In genomic region chr17:58200024-58200633, GRCh38 we compare ENCODE assay signal across 7 cellular contexts. TPM values are rescaled to one million over a fixed set of nuclear protein-coding genes. Genes with fewer than 3 reads are reported as not detected.
DNase-seq lines count a peak whose midpoint lies in the region; TF ChIP-seq lines count a peak whose summit lies in the region.

No MANE protein-coding gene starts in this region.

- no peak overlapping the region for H3K9ac ChIP-seq in SK-N-MC (ENCODE audit: insufficient read length)

- H3K27ac ChIP-seq in SK-N-MC (no peak overlapping the region), ovary (no peak overlapping the region)

- H3K9me3 ChIP-seq in SK-N-MC (ENCODE audit: low read depth, low read length) = no peaks in the 10 kb centered on the region
- H3K9me3 ChIP-seq in ovary = no peaks in the 10 kb centered on the region

- 29 to 34% (median 33%) methylated on average over 11 to 14 of the region's 14 CpGs for WGBS in ovary, 3 donors

- DNase-seq in GDM1 (lab: John Stamatoyannopoulos, UW) (peak; percentile 19), SK-N-MC (ENCODE audit: low read depth, low spot score) (no peak), iPS-NIHi7 (ENCODE audit: extremely low spot score) (peak; percentile 85), ovary (no peak)
- DNase-seq in activated naive CD4-positive, alpha-beta T cell treated with anti-CD3 and anti-CD28 coated beads, Interleukin-2, amount 50 U/mL, for 16 hours = peak; percentile 58
- DNase-seq in stimulated activated CD4-positive, alpha-beta T cell treated with anti-CD3 and anti-CD28 coated beads, TNF-alpha, amount 100 ng/mL, for 4 hours (ENCODE audit: low read depth in 3 of 3) = peak; percentile 23 to 25 (median 24)

- no peak for TF ChIP-seq POLR2A in ovary (IDR thresholded peaks at IDR 0.05)

- peak overlapping the region; percentile 42; the same call in 1 of the 2 replicates for H3K4me3 ChIP-seq in SK-N-MC
- H3K4me3 ChIP-seq in ovary = no peak overlapping the region

- no peaks in the 10 kb centered on the region for H3K27me3 ChIP-seq in ovary

- intact Hi-C loops in ovary (cut with DNase I) = no loop called here

- TF ChIP-seq CTCF in ovary (IDR thresholded peaks at IDR 0.05) = no peak

- H3K36me3 ChIP-seq in SK-N-MC (ENCODE audit: insufficient read depth, low read length) = no peaks in the 10 kb centered on the region
- H3K36me3 ChIP-seq in ovary = no peaks in the 10 kb centered on the region

- TF ChIP-seq EP300 in Ishikawa (IDR thresholded peaks at IDR 0.05; ENCODE audit: borderline replicate concordance) (no peak), ovary (IDR thresholded peaks at IDR 0.05) (no peak)

- TF ChIP-seq RAD21 in Ishikawa (IDR thresholded peaks at IDR 0.05; ENCODE audit: low read depth) = peak; percentile 47

- H3K4me1 ChIP-seq in ovary (ENCODE audit: insufficient read depth) = no peaks in the 10 kb centered on the region

TF ChIP-seq in Ishikawa, 13 proteins besides CTCF, POLR2A, EP300 and RAD21:
- no peak for TF ChIP-seq TCF12 (IDR thresholded peaks at IDR 0.05; ENCODE audit: low read depth)
- TF ChIP-seq EGR1 (IDR thresholded peaks at IDR 0.05) = no peak
- TF ChIP-seq USF1 (IDR thresholded peaks at IDR 0.05) = peak; percentile 56; the same call in 1 of the 2 replicates
- TF ChIP-seq TAF1 (IDR thresholded peaks at IDR 0.05; ENCODE audit: low read depth) = no peak
- TF ChIP-seq NFIC (IDR thresholded peaks at IDR 0.05) = no peak
- peak; percentile 24; the same call in 1 of the 2 replicates for TF ChIP-seq MAX (IDR thresholded peaks at IDR 0.05)
- no peak for TF ChIP-seq CEBPB (IDR thresholded peaks at IDR 0.05)
- TF ChIP-seq TEAD4 (IDR thresholded peaks at IDR 0.05) = peak; percentile 29; the same call in 1 of the 2 replicates
- TF ChIP-seq REST (IDR thresholded peaks at IDR 0.05; ENCODE audit: low read depth) = no peak
- TF ChIP-seq FOXM1 (IDR thresholded peaks at IDR 0.05; ENCODE audit: borderline replicate concordance, low read depth) = no peak
- no peak for TF ChIP-seq ZBTB7A (IDR thresholded peaks at IDR 0.05; ENCODE audit: low read depth)
- TF ChIP-seq YY1 (IDR thresholded peaks at IDR 0.05; ENCODE audit: low read depth) = 0 out of 2 replicates have a peak, but pooled peaks have one; percentile 45
- TF ChIP-seq CREB1 (IDR thresholded peaks at IDR 0.05; ENCODE audit: low read depth) = no peak

RNA-seq across cellular contexts. Expression of gene EPX, which starts 7.6 kb away (rescaled TPM):
- total RNA-seq in ovary = not detected
- not detected for polyA plus RNA-seq in ovary

RNA-seq across cellular contexts. Expression of gene MKS1, which starts 18.9 kb away (rescaled TPM):
- 10 to 100 TPM; 10.0 to 26.0 (median 19.9) TPM for total RNA-seq in ovary
- polyA plus RNA-seq in ovary = 10 to 100 TPM; 12.6 to 15.5 TPM

RNA-seq across cellular contexts. Expression of gene OR4D2, which starts 33.3 kb away (rescaled TPM):
- not detected for total RNA-seq in ovary
- not detected for polyA plus RNA-seq in ovary

RNA-seq across cellular contexts. Expression of gene LPO, which starts 38.3 kb away (rescaled TPM):
- total RNA-seq in ovary = 1 to 10 TPM in 1 of 7 donors, under 1 TPM in 1, not detected in 5; 0.32 to 1.6 TPM
- not detected for polyA plus RNA-seq in ovary

RNA-seq across cellular contexts. Expression of gene OR4D1, which starts 51.9 kb away (rescaled TPM):
- total RNA-seq in ovary = not detected
- under 1 TPM in 1 of 2 donors, not detected in 1; 0.03 TPM for polyA plus RNA-seq in ovary

Comparison
In these comparisons a context has a peak if more than half of its experiments do, and no peak if none do; other contexts are left out.
1. DNase-seq: peak in GDM1 (single experiment), activated naive CD4-positive, alpha-beta T cell treated with anti-CD3 and anti-CD28 coated beads, Interleukin-2, amount 50 U/mL, for 16 hours (single experiment), iPS-NIHi7 (single experiment) and stimulated activated CD4-positive, alpha-beta T cell treated with anti-CD3 and anti-CD28 coated beads, TNF-alpha, amount 100 ng/mL, for 4 hours (3 of 3); none in SK-N-MC (single experiment) and ovary (0 of 5).